Comparison of ENCODE assay signal across 24 cellular contexts in the genomic region with DNA sequence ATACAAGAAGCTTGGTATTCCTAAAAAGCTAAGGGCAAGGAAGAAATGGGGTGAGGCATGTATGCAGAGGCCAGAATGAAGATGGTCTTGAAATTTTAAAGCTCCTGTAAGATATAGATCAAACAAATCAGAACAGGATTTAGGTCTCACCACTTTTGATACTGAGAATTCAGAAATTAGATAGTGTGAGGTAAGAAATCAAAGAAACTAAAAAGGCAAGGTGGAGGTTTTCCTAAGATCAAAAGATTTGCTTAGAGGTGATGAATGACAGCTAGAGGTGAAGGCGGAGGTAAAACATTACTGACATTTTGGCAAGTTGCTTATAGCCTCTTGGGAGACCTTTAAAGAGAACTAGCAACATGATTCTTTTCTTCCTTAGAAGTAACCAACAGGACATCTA.
"Had no signal": no experiment of that assay in that cellular context is flagged by ENCODE, and none has a peak within 500 bp of the region (broad histone marks: within the 10 kb centered on the region; RNA-seq: fewer than 3 reads in every experiment).

No MANE protein-coding gene starts in this region.

- H3K9me3 ChIP-seq: gastroesophageal sphincter, left ventricle myocardium inferior, mucosa of descending colon, neutrophil, right lobe of liver, thyroid gland, upper lobe of right lung had no signal

- H3K4me1 ChIP-seq: gastroesophageal sphincter, right lobe of liver, thyroid gland, upper lobe of right lung had no signal

- H3K27ac ChIP-seq: brain microvascular endothelial cell, coronary artery, gastroesophageal sphincter, hepatocyte, left ventricle myocardium inferior, neutrophil, right lobe of liver, thyroid gland, upper lobe of right lung had no signal

- ATAC-seq: gastroesophageal sphincter, mucosa of descending colon, right lobe of liver, upper lobe of right lung had no signal

- H3K27me3 Mint-ChIP-seq: activated CD4-positive, alpha-beta memory T cell treated with anti-CD3 and anti-CD28 coated beads for 36 hours; activated naive CD8-positive, alpha-beta T cell treated with anti-CD3 and anti-CD28 coated beads, Interleukin-2, amount 10 ng/mL, durations not matched to agents 7 days and 5 days; progenitor cell of endocrine pancreas had no signal

- H3K36me3 Mint-ChIP-seq: activated CD4-positive, alpha-beta memory T cell treated with anti-CD3 and anti-CD28 coated beads for 36 hours; activated naive CD8-positive, alpha-beta T cell treated with anti-CD3 and anti-CD28 coated beads, Interleukin-2, amount 10 ng/mL, durations not matched to agents 7 days and 5 days had no signal

- H3K4me1 Mint-ChIP-seq: activated B cell treated with CpG ODN at 0.5 μM for 24 hours had no signal

- H3K36me3 ChIP-seq: brain microvascular endothelial cell, gastroesophageal sphincter, left ventricle myocardium inferior, neutrophil, right lobe of liver, thyroid gland, upper lobe of right lung had no signal

- H3K4me3 ChIP-seq: coronary artery, gastroesophageal sphincter, hepatocyte, left ventricle myocardium inferior, mucosa of descending colon, right lobe of liver, thyroid gland, upper lobe of right lung had no signal

- H3K27ac Mint-ChIP-seq: activated B cell treated with CpG ODN at 0.5 μM for 24 hours; activated CD4-positive, alpha-beta memory T cell treated with anti-CD3 and anti-CD28 coated beads for 36 hours; activated naive CD8-positive, alpha-beta T cell treated with anti-CD3 and anti-CD28 coated beads, Interleukin-2, amount 10 ng/mL, durations not matched to agents 7 days and 5 days; activated T-helper 1 cell treated with anti-CD3 and anti-CD28 coated beads, Interleukin-12 subunit alpha, Interleukin-12 subunit beta, Interleukin-2, Interleukin-4 antibody, amounts not matched to agents 30 ng/mL and 10 ng/mL and 1 ng/mL, durations not matched to agents 14 hours and 24 hours and 36 hours; nephron progenitor cell; progenitor cell of endocrine pancreas; T-helper 2 cell treated with Interferon-gamma antibody and Interleukin-4, amounts not matched to agents 5 μg/mL and 100 μg/mL, for 36 hours had no signal

- H3K27me3 ChIP-seq: brain microvascular endothelial cell, gastroesophageal sphincter, hepatocyte, right lobe of liver, thyroid gland, upper lobe of right lung had no signal

- H3K4me3 Mint-ChIP-seq: activated B cell treated with CpG ODN at 0.5 μM for 24 hours; activated CD4-positive, alpha-beta memory T cell treated with anti-CD3 and anti-CD28 coated beads for 36 hours; activated naive CD8-positive, alpha-beta T cell treated with anti-CD3 and anti-CD28 coated beads, Interleukin-2, amount 10 ng/mL, durations not matched to agents 7 days and 5 days; activated T-helper 1 cell treated with anti-CD3 and anti-CD28 coated beads, Interleukin-12 subunit alpha, Interleukin-12 subunit beta, Interleukin-2, Interleukin-4 antibody, amounts not matched to agents 30 ng/mL and 10 ng/mL and 1 ng/mL, durations not matched to agents 14 hours and 24 hours and 36 hours; nephron progenitor cell; T-helper 2 cell treated with Interferon-gamma antibody and Interleukin-4, amounts not matched to agents 5 μg/mL and 100 μg/mL, for 36 hours had no signal

- H3K9me3 Mint-ChIP-seq: activated B cell treated with CpG ODN at 0.5 μM for 24 hours; activated CD4-positive, alpha-beta memory T cell treated with anti-CD3 and anti-CD28 coated beads for 36 hours; activated T-helper 1 cell treated with anti-CD3 and anti-CD28 coated beads, Interleukin-12 subunit alpha, Interleukin-12 subunit beta, Interleukin-2, Interleukin-4 antibody, amounts not matched to agents 30 ng/mL and 10 ng/mL and 1 ng/mL, durations not matched to agents 14 hours and 24 hours and 36 hours; nephron progenitor cell had no signal

- DNase-seq: activated B cell treated with CpG ODN at 0.5 μM for 24 hours; activated CD4-positive, alpha-beta memory T cell treated with anti-CD3 and anti-CD28 coated beads for 36 hours; activated CD4-positive, alpha-beta T cell treated with anti-CD3 and anti-CD28 coated beads for 48 hours; activated gamma-delta T cell; activated naive CD8-positive, alpha-beta T cell treated with anti-CD3 and anti-CD28 coated beads, Interleukin-2, amount 10 ng/mL, durations not matched to agents 7 days and 5 days; amniotic stem cell; brain microvascular endothelial cell; islet precursor cell; left ventricle myocardium inferior; mucosa of descending colon; nephron progenitor cell; right lobe of liver; stimulated activated CD4-positive, alpha-beta T cell treated with anti-CD3 and anti-CD28 coated beads, Interleukin-2, amount 100 ng/mL, for 48 hours; stimulated activated naive CD4-positive, alpha-beta T cell treated with Interleukin-2 at 50 U/mL for 16 hours; substantia nigra; thyroid gland; upper lobe of right lung had no signal
